Comparison of ENCODE assay signal across 17 cellular contexts in the genomic region with DNA sequence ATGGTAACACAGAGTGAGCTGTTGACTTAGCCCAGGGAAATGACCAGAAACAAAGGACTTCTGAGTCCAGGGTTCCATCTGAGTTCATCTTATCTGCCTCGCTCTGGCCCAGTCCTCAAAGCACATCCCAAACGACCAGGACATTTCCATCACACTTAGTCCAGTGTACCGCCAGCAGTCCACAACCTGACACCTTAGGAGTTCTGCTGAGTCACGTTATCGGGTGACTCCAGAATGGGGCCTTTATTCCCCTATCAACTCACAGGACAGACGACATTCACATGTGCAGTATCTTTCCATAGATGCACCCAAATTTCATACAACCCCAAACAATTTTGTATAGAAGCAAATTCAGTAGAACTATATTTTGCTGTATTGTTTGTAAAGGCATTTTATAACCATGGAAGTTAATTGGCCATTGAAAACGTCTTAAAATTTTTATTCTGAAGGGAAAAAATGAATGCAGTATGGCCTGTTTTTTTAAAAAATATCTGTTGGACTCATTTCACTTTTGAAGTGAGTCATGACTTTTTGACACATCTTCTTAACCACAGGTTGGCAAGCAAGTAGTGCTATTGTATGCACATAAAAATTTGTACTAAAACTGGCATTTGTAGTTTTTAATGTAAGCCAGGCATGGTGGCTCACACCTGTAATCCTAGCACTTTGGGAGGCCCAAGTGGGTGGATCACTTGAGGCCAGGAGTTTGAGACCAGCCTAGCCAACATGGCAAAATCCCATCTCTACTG.
"Had no signal": no experiment of that assay in that cellular context is flagged by ENCODE, and none has a peak within 500 bp of the region (broad histone marks: within the 10 kb centered on the region; RNA-seq: fewer than 3 reads in every experiment).

No MANE protein-coding gene starts in this region.

- H3K4me3 Mint-ChIP-seq: activated B cell treated with CpG ODN at 0.5 μM for 24 hours; activated CD4-positive, alpha-beta T cell treated with anti-CD3 and anti-CD28 coated beads, Interleukin-2, amount 10 ng/mL, durations not matched to agents 24 days and 14 days; activated T-helper 1 cell treated with anti-CD3 and anti-CD28 coated beads, Interleukin-12 subunit alpha, Interleukin-12 subunit beta, Interleukin-2, Interleukin-4 antibody, amounts not matched to agents 30 ng/mL and 10 ng/mL and 1 ng/mL, durations not matched to agents 14 hours and 24 hours and 36 hours; central memory CD8-positive, alpha-beta T cell; nephron progenitor cell had no signal

- H3K4me3 ChIP-seq: left lung, stomach had no signal

- H3K4me1 Mint-ChIP-seq: activated B cell treated with CpG ODN at 0.5 μM for 24 hours; activated CD4-positive, alpha-beta T cell treated with anti-CD3 and anti-CD28 coated beads, Interleukin-2, amount 10 ng/mL, durations not matched to agents 24 days and 14 days; central memory CD8-positive, alpha-beta T cell; nephron progenitor cell had no signal

- H3K36me3 ChIP-seq: left lung had no signal

- ATAC-seq: left lung had no signal

- H3K9me3 Mint-ChIP-seq: central memory CD8-positive, alpha-beta T cell had no signal

- FAIRE-seq: TTC549 had no signal

- H3K27ac Mint-ChIP-seq: activated B cell treated with CpG ODN at 0.5 μM for 24 hours; activated CD4-positive, alpha-beta T cell treated with anti-CD3 and anti-CD28 coated beads, Interleukin-2, amount 10 ng/mL, durations not matched to agents 24 days and 14 days; activated T-helper 1 cell treated with anti-CD3 and anti-CD28 coated beads, Interleukin-12 subunit alpha, Interleukin-12 subunit beta, Interleukin-2, Interleukin-4 antibody, amounts not matched to agents 30 ng/mL and 10 ng/mL and 1 ng/mL, durations not matched to agents 14 hours and 24 hours and 36 hours; nephron progenitor cell had no signal

- H3K27ac ChIP-seq: epithelial cell of prostate, left lung, stomach had no signal

- H3K27me3 ChIP-seq: left lung, stomach had no signal

- H3K27me3 Mint-ChIP-seq: activated B cell treated with CpG ODN at 0.5 μM for 24 hours; activated CD4-positive, alpha-beta T cell treated with anti-CD3 and anti-CD28 coated beads, Interleukin-2, amount 10 ng/mL, durations not matched to agents 24 days and 14 days; central memory CD8-positive, alpha-beta T cell had no signal

- DNase-seq: activated B cell treated with CpG ODN at 0.5 μM for 24 hours; activated CD4-positive, alpha-beta T cell treated with anti-CD3 and anti-CD28 coated beads, Interleukin-2, amount 10 ng/mL, durations not matched to agents 24 days and 14 days; activated naive CD4-positive, alpha-beta T cell; cortex of kidney; effector memory CD4-positive, alpha-beta T cell; foreskin melanocyte; head of caudate nucleus; islet precursor cell; left lung; mesenchymal stem cell; nephron progenitor cell; stimulated activated CD4-positive, alpha-beta T cell treated with anti-CD3 and anti-CD28 coated beads, Interleukin-15, amount 100 ng/mL, for 24 hours; stomach had no signal
